1 cellular context compared by ENCODE assay signal in genomic region chr6:13203145-13203544, GRCh38.
TF ChIP-seq lines count a peak whose summit lies in the region.

No MANE protein-coding gene starts in this region.

TF ChIP-seq in HepG2, 621 proteins besides CTCF, POLR2A, EP300 and RAD21 (continued from another document):
- TF ChIP-seq ATF2 (CRISPR knock-in tag; IDR thresholded peaks at IDR 0.05) (no peak), HES4 (CRISPR knock-in tag; IDR thresholded peaks at IDR 0.05; ENCODE audit: borderline replicate concordance) (no peak), ATF4 (CRISPR knock-in tag; IDR thresholded peaks at IDR 0.05) (peak in 1 of 2 experiments; percentile 45; a peak in 1 of 4 replicates), THAP11 (CRISPR knock-in tag; IDR thresholded peaks at IDR 0.05) (no peak), AKNA (CRISPR knock-in tag; IDR thresholded peaks at IDR 0.05; ENCODE audit: borderline replicate concordance) (no peak), FOXA1 (IDR thresholded peaks at IDR 0.05) (no peak), FOXA1 (CRISPR knock-in tag; IDR thresholded peaks at IDR 0.05) (peak; percentile 75), HDAC2 (CRISPR knock-in tag; IDR thresholded peaks at IDR 0.05) (0 out of 2 replicates have a peak, but pooled peaks have one; percentile 26), ZNF740 (CRISPR knock-in tag; IDR thresholded peaks at IDR 0.05) (no peak), RERE (CRISPR knock-in tag; IDR thresholded peaks at IDR 0.05; ENCODE audit: low read depth) (no peak), FOXP1 (IDR thresholded peaks at IDR 0.05) (no peak), FOXP1 (CRISPR knock-in tag; IDR thresholded peaks at IDR 0.05) (peak; percentile 40), KLF11 (CRISPR knock-in tag; IDR thresholded peaks at IDR 0.05) (no peak), ZKSCAN1 (IDR thresholded peaks at IDR 0.05; ENCODE audit: low read length) (no peak), ARID5B (CRISPR knock-in tag; IDR thresholded peaks at IDR 0.05) (peak; percentile 52)
TF ChIP-seq in HepG2: peak in this region for 13.
